In genomic region chr14:69574954-69575295, GRCh38 we compare ENCODE assay signal across 10 cellular contexts. TPM values are rescaled to one million over a fixed set of nuclear protein-coding genes. Genes with fewer than 3 reads are reported as not detected.
A peak's percentile ranks its signal among the peaks of the same experiment; 100 is the strongest.
DNase-seq lines count a peak whose midpoint lies in the region; ATAC-seq, FAIRE-seq and TF ChIP-seq lines count a peak whose summit lies in the region.
"Had no signal": no experiment of that assay in that cellular context is flagged by ENCODE, and none has a peak within 500 bp of the region (broad histone marks: within the 10 kb centered on the region; RNA-seq: fewer than 3 reads in every experiment).

No MANE protein-coding gene starts in this region.

- peak; percentile 28 for ATAC-seq in HCT116
- ATAC-seq in natural killer cell treated with Interleukin-12 subunit alpha and Interleukin-12 subunit beta and Interleukin-15 and Interleukin-18, amount 100 ng/mL, for 72 hours: no peak

- RAD21 ChIA-PET in HCT116 (lab: Charles Lee; ENCODE audit: low non-redundant PET in 1 of 2, low total read pairs in 2 of 2, uncharacterized antibody in 2 of 2, unreplicated experiment in 2 of 2): interaction anchor here in 1 of 2 experiments (0.6 kb wide), 1 partner anchor 27 kb away, joined by 3 read pairs; no protein-coding TSS in a partner anchor

- peaks cover 53% of the 10 kb centered on the region for H3K27me3 Mint-ChIP-seq in astrocyte (ENCODE audit: low read depth, unreplicated experiment)
- H3K27me3 Mint-ChIP-seq in natural killer cell treated with Interleukin-12 subunit alpha and Interleukin-12 subunit beta and Interleukin-15 and Interleukin-18, amount 100 ng/mL, for 72 hours: peaks cover 31 to 36% of the 10 kb centered on the region in 2 donors

- H3K9me3 ChIP-seq in BLaER1 (peaks cover 21% of the 10 kb centered on the region), HCT116 (ENCODE audit: control insufficient read depth in 1 of 2, insufficient read depth in 1 of 2, low read depth in 1 of 2, low read length in 2 of 2) (no peaks in the 10 kb centered on the region), astrocyte (ENCODE audit: insufficient read depth, low read depth, low read length) (no peaks in the 10 kb centered on the region), Peyer's patch (no peaks in the 10 kb centered on the region)

- no peak overlapping the region for H3K27ac Mint-ChIP-seq in astrocyte (ENCODE audit: unreplicated experiment)
- no peak overlapping the region for H3K27ac Mint-ChIP-seq in natural killer cell treated with Interleukin-12 subunit alpha and Interleukin-12 subunit beta and Interleukin-15 and Interleukin-18, amount 100 ng/mL, for 72 hours

- TF ChIP-seq POLR2A in HCT116 (IDR thresholded peaks at IDR 0.05; ENCODE audit: borderline replicate concordance, extremely low read depth, insufficient read depth, insufficient read length) (no peak), Peyer's patch (IDR thresholded peaks at IDR 0.05) (no peak)

- POLR2A ChIA-PET in HCT116 (lab: Charles Lee): no interaction called here

- no peaks in the 10 kb centered on the region for H3K36me3 Mint-ChIP-seq in astrocyte (ENCODE audit: low read depth, unreplicated experiment)
- H3K36me3 Mint-ChIP-seq in natural killer cell treated with Interleukin-12 subunit alpha and Interleukin-12 subunit beta and Interleukin-15 and Interleukin-18, amount 100 ng/mL, for 72 hours: no peaks in the 10 kb centered on the region

- TF ChIP-seq RAD21 in HCT116 (IDR thresholded peaks at IDR 0.05; ENCODE audit: low read depth): no peak

- TF ChIP-seq CTCF in HCT116 (IDR thresholded peaks at IDR 0.05 in 2 of 3, conservative IDR thresholded peaks at IDR 0.05 in 1 of 3; ENCODE audit: borderline replicate concordance in 1 of 3, insufficient read depth in 1 of 3, low read depth in 2 of 3, low read length in 2 of 3) (no peak), astrocyte (IDR thresholded peaks at IDR 0.05; ENCODE audit: insufficient read depth, low read depth, low read length) (no peak), Peyer's patch (IDR thresholded peaks at IDR 0.05) (no peak)

- H3K27me3 ChIP-seq in BLaER1: peaks cover 48% of the 10 kb centered on the region
- no peaks in the 10 kb centered on the region for H3K27me3 ChIP-seq in HCT116 (ENCODE audit: insufficient read depth, low read length)
- peaks cover 45% of the 10 kb centered on the region for H3K27me3 ChIP-seq in astrocyte (ENCODE audit: insufficient read depth, low read length)
- peaks cover 0 to 38% of the 10 kb centered on the region in 2 donors for H3K27me3 ChIP-seq in Peyer's patch

- peaks cover 2% of the 10 kb centered on the region for H3K9me3 Mint-ChIP-seq in astrocyte (ENCODE audit: unreplicated experiment)
- no peaks in the 10 kb centered on the region for H3K9me3 Mint-ChIP-seq in natural killer cell treated with Interleukin-12 subunit alpha and Interleukin-12 subunit beta and Interleukin-15 and Interleukin-18, amount 100 ng/mL, for 72 hours

- no TSS peak for BruUV-seq in HCT116 (replicated peaks; lab: Mats Ljungman, UMichigan)

- H2AFZ ChIP-seq in HCT116 (ENCODE audit: low read depth, low read length, poor library complexity, severe bottlenecking) (peak overlapping the region; percentile 85), astrocyte (ENCODE audit: low read depth, low read length) (peak overlapping the region; percentile 90)

- DNase-seq in HCT116 (ENCODE audit: low read depth, low spot score) (no peak), astrocyte (ENCODE audit: low read depth) (no peak), Peyer's patch (no peak), globus pallidus (ENCODE audit: low spot score) (no peak), HT-29 (ENCODE audit: low spot score) (no peak)
- no peak for DNase-seq in natural killer cell treated with Interleukin-12 subunit alpha and Interleukin-12 subunit beta and Interleukin-15 and Interleukin-18, amount 100 ng/mL, for 72 hours (ENCODE audit: low spot score)
- no peak for DNase-seq in stimulated activated naive CD4-positive, alpha-beta T cell treated with Interleukin-2 at 50 U/mL for 16 hours (lab: John Stamatoyannopoulos, UW)
- DNase-seq: NCI-H446 treated with DMSO at 0.1 percent for 48 hours had no signal

- H3K4me1 Mint-ChIP-seq in astrocyte (ENCODE audit: low read depth, unreplicated experiment): peaks cover 3% of the 10 kb centered on the region
- peaks cover 6 to 7% of the 10 kb centered on the region in 2 donors for H3K4me1 Mint-ChIP-seq in natural killer cell treated with Interleukin-12 subunit alpha and Interleukin-12 subunit beta and Interleukin-15 and Interleukin-18, amount 100 ng/mL, for 72 hours (ENCODE audit: low read depth in 2 of 2)

- H3K4me2 ChIP-seq in BLaER1 (peak overlapping the region; percentile 97), HCT116 (ENCODE audit: low read length) (peak overlapping the region; percentile 70), astrocyte (ENCODE audit: low read length) (peak overlapping the region; percentile 91)

- no peaks in the 10 kb centered on the region for H3K9me2 ChIP-seq in HCT116 (ENCODE audit: insufficient read depth)

- no peak overlapping the region for H3K9ac ChIP-seq in BLaER1
- H3K9ac ChIP-seq in HCT116 (ENCODE audit: low read length): no peak overlapping the region
- H3K9ac ChIP-seq in astrocyte (ENCODE audit: low read length): no peak overlapping the region

- CTCF ChIA-PET in HCT116 (lab: Charles Lee): interaction anchor here (1.0 to 3.5 kb wide), 10 partner anchors 10 to 712 kb away, joined by 3 to 27 read pairs (median 5); partner anchors contain the start of gene SRSF5

- H3K4me3 ChIP-seq in BLaER1 (peak overlapping the region; percentile 62), HCT116 (replicated peaks in 1 of 2; ENCODE audit: low read depth in 1 of 2, low read length in 2 of 2) (peak overlapping the region in 1 of 2 experiments; percentile 19; a peak in 2 of 4 replicates), astrocyte (ENCODE audit: insufficient read depth, low read depth, low read length) (no peak overlapping the region), Peyer's patch (peak overlapping the region in 1 of 4 donors; percentile 44)

- H3K27ac ChIP-seq in BLaER1 (no peak overlapping the region), HCT116 (ENCODE audit: low read depth, low read length) (no peak overlapping the region), astrocyte (ENCODE audit: low read depth, low read length) (no peak overlapping the region), Peyer's patch (no peak overlapping the region)

- H3K4me1 ChIP-seq in BLaER1 (peaks cover 35% of the 10 kb centered on the region), HCT116 (ENCODE audit: control insufficient read depth in 1 of 2, insufficient read depth in 2 of 2, low read length in 2 of 2) (peaks cover 0 to 4% of the 10 kb centered on the region in 2 experiments; a peak in 1 of 4 replicates), astrocyte (ENCODE audit: insufficient read depth, low read length) (peaks cover 8% of the 10 kb centered on the region), Peyer's patch (peaks cover 0 to 42% (median 15%) of the 10 kb centered on the region in 4 donors)

- intact Hi-C loops in HCT116 (cut with micrococcal nuclease): loop anchor here (1.0 to 2.0 kb wide), 2 partner anchors 40 to 332 kb away; no protein-coding TSS in a partner anchor

- H3K36me3 ChIP-seq in BLaER1 (no peaks in the 10 kb centered on the region), HCT116 (ENCODE audit: control insufficient read depth in 1 of 2, insufficient read depth in 2 of 2, low read length in 2 of 2) (no peaks in the 10 kb centered on the region), astrocyte (ENCODE audit: insufficient read depth, low read length) (no peaks in the 10 kb centered on the region), Peyer's patch (no peaks in the 10 kb centered on the region)

- H3K79me2 ChIP-seq in HCT116 (ENCODE audit: insufficient read depth, low read length): no peaks in the 10 kb centered on the region
- H3K79me2 ChIP-seq in astrocyte (ENCODE audit: insufficient read depth, low read length): no peaks in the 10 kb centered on the region

- no peak for FAIRE-seq in astrocyte (lab: Jason Lieb, UNC)

- H4K20me1 ChIP-seq in BLaER1 (peaks cover 25% of the 10 kb centered on the region), HCT116 (ENCODE audit: insufficient read depth) (no peaks in the 10 kb centered on the region), astrocyte (ENCODE audit: insufficient read depth, low read length) (no peaks in the 10 kb centered on the region)

- H3K4me3 Mint-ChIP-seq in astrocyte (ENCODE audit: unreplicated experiment): peak overlapping the region; percentile 77
- H3K4me3 Mint-ChIP-seq in natural killer cell treated with Interleukin-12 subunit alpha and Interleukin-12 subunit beta and Interleukin-15 and Interleukin-18, amount 100 ng/mL, for 72 hours: peak overlapping the region; percentile 68

TF ChIP-seq in HCT116, 20 proteins besides CTCF, POLR2A, EP300 and RAD21 (continues in another document):
- no peak for TF ChIP-seq POLR2AphosphoS5 (IDR thresholded peaks at IDR 0.05; ENCODE audit: low read depth, low read length)
- no peak for TF ChIP-seq JUND (IDR thresholded peaks at IDR 0.05)
- TF ChIP-seq EZH2phosphoT487 (IDR thresholded peaks at IDR 0.05; ENCODE audit: borderline replicate concordance): no peak
- no peak for TF ChIP-seq SRF (IDR thresholded peaks at IDR 0.05; ENCODE audit: low read depth)
- no peak for TF ChIP-seq CBX3 (IDR thresholded peaks at IDR 0.05; ENCODE audit: low read depth)
- TF ChIP-seq ATF3 (IDR thresholded peaks at IDR 0.05): no peak
- TF ChIP-seq SIN3A (IDR thresholded peaks at IDR 0.05; ENCODE audit: low read depth): no peak
- no peak for TF ChIP-seq TCF7L2 (IDR thresholded peaks at IDR 0.05; ENCODE audit: borderline replicate concordance, extremely low read depth, insufficient read depth, insufficient read length)
- TF ChIP-seq SP1 (IDR thresholded peaks at IDR 0.05; ENCODE audit: low read depth): no peak
- TF ChIP-seq FOSL1 (IDR thresholded peaks at IDR 0.05; ENCODE audit: low read depth): no peak
- no peak for TF ChIP-seq EZH2 (IDR thresholded peaks at IDR 0.05)
- no peak for TF ChIP-seq ZNF274 (IDR thresholded peaks at IDR 0.05; ENCODE audit: low read depth, low read length)

RNA-seq across cellular contexts. Expression of gene CCDC177, which starts 0.3 kb away (rescaled TPM):
- total RNA-seq in HCT116 (2021; ENCODE audit: unreplicated experiment) (not detected), astrocyte (not detected in 2 replicates), Peyer's patch (not detected)
- polyA plus RNA-seq in HCT116 (2012): not detected in 2 replicates
- total RNA-seq in natural killer cell treated with Interleukin-12 subunit alpha and Interleukin-12 subunit beta and Interleukin-15 and Interleukin-18, amount 100 ng/mL, for 72 hours: not detected
- total RNA-seq in HT-29 (2014; rRNA removed; shearing (Covaris generic)): not detected in 2 replicates
- total RNA-seq: left cardiac atrium had no signal

RNA-seq across cellular contexts. Expression of gene SUSD6, which starts 36.5 kb away (rescaled TPM):
- total RNA-seq in HCT116 (2021; ENCODE audit: unreplicated experiment): 6.4 TPM
- 3.1 and 3.6 TPM in 2 replicates for polyA plus RNA-seq in HCT116 (2012)
- 25.6 and 30.6 TPM in 2 replicates for total RNA-seq in astrocyte
- total RNA-seq in natural killer cell treated with Interleukin-12 subunit alpha and Interleukin-12 subunit beta and Interleukin-15 and Interleukin-18, amount 100 ng/mL, for 72 hours: 100 to 1,000 TPM; 111 to 139 TPM
- total RNA-seq in Peyer's patch: 100 to 1,000 TPM in 3 of 4 donors, 10 to 100 TPM in 1; 33.8 to 125 (median 113) TPM
- 6.1 and 10.9 TPM in 2 replicates for total RNA-seq in HT-29 (2014; rRNA removed; shearing (Covaris generic))
